ENCODE assay signal across 1 cellular context in the genomic region with DNA sequence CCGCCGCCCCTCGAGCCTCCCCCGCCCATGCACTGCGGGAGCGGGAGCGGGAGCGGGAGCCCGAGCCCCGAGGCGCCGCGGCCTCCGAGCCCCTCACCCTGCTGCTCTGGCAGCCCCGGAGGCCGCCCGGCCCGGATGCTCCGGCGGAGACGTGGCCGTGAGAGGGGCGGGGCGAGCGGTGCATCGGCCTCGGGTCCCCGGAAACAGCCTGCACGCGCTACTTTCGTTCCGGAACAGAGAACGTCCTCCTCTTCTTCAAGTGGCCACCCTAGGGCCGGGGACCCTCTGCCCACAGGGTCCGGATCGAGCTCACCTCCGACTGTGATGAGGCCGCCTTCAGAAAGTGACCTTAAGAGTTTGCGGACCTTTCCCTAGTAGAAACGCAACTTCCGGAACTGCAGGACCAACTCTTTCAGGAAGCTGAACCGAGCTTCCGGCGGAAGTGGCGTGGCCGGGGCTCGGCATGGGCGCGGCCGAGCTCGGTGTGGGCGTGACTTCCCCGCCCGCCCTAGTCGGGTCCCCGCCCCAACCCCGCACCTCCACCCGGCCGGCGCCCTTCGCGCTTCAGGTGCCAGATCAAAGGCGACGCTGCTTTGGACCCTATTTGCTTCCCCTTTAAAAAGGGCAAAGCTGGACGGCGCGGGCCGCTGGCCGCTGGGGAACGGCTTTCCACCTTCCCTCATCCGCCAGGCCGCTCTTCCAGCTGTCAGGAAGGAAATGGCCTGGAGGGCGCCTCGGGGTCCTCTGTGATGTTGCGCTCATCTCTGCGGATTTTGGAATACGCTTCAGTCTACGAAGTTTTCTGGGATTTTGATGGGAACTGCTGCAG.
TF ChIP-seq lines count a peak whose summit lies in the region.

A gene with protein sequence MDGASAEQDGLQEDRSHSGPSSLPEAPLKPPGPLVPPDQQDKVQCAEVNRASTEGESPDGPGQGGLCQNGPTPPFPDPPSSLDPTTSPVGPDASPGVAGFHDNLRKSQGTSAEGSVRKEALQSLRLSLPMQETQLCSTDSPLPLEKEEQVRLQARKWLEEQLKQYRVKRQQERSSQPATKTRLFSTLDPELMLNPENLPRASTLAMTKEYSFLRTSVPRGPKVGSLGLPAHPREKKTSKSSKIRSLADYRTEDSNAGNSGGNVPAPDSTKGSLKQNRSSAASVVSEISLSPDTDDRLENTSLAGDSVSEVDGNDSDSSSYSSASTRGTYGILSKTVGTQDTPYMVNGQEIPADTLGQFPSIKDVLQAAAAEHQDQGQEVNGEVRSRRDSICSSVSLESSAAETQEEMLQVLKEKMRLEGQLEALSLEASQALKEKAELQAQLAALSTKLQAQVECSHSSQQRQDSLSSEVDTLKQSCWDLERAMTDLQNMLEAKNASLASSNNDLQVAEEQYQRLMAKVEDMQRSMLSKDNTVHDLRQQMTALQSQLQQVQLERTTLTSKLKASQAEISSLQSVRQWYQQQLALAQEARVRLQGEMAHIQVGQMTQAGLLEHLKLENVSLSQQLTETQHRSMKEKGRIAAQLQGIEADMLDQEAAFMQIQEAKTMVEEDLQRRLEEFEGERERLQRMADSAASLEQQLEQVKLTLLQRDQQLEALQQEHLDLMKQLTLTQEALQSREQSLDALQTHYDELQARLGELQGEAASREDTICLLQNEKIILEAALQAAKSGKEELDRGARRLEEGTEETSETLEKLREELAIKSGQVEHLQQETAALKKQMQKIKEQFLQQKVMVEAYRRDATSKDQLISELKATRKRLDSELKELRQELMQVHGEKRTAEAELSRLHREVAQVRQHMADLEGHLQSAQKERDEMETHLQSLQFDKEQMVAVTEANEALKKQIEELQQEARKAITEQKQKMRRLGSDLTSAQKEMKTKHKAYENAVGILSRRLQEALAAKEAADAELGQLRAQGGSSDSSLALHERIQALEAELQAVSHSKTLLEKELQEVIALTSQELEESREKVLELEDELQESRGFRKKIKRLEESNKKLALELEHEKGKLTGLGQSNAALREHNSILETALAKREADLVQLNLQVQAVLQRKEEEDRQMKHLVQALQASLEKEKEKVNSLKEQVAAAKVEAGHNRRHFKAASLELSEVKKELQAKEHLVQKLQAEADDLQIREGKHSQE (N-terminal part only) (minus strand): TSS at position 164 of the 829 bp plus-strand sequence. CDS start 6,741 bp downstream, outside the sequence.

TF ChIP-seq in GM12878, 131 proteins besides CTCF, POLR2A, EP300 and RAD21 (continued from another document and continues in another):
- TF ChIP-seq, protein P1, sequence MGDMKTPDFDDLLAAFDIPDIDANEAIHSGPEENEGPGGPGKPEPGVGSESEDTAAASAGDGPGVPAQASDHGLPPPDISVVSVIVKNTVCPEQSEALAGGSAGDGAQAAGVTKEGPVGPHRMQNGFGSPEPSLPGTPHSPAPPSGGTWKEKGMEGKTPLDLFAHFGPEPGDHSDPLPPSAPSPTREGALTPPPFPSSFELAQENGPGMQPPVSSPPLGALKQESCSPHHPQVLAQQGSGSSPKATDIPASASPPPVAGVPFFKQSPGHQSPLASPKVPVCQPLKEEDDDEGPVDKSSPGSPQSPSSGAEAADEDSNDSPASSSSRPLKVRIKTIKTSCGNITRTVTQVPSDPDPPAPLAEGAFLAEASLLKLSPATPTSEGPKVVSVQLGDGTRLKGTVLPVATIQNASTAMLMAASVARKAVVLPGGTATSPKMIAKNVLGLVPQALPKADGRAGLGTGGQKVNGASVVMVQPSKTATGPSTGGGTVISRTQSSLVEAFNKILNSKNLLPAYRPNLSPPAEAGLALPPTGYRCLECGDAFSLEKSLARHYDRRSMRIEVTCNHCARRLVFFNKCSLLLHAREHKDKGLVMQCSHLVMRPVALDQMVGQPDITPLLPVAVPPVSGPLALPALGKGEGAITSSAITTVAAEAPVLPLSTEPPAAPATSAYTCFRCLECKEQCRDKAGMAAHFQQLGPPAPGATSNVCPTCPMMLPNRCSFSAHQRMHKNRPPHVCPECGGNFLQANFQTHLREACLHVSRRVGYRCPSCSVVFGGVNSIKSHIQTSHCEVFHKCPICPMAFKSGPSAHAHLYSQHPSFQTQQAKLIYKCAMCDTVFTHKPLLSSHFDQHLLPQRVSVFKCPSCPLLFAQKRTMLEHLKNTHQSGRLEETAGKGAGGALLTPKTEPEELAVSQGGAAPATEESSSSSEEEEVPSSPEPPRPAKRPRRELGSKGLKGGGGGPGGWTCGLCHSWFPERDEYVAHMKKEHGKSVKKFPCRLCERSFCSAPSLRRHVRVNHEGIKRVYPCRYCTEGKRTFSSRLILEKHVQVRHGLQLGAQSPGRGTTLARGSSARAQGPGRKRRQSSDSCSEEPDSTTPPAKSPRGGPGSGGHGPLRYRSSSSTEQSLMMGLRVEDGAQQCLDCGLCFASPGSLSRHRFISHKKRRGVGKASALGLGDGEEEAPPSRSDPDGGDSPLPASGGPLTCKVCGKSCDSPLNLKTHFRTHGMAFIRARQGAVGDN (IDR thresholded peaks at IDR 0.05), result 0 out of 2 replicates have a peak, but pooled peaks have one; percentile 10
- TF ChIP-seq BACH1 (IDR thresholded peaks at IDR 0.05; ENCODE audit: borderline replicate concordance) (no peak), ZNF622 (IDR thresholded peaks at IDR 0.05) (no peak), CREB1 (IDR thresholded peaks at IDR 0.05; ENCODE audit: low read depth) (peak; percentile 84), SPI1 (IDR thresholded peaks at IDR 0.05; ENCODE audit: borderline replicate concordance, insufficient read depth, low read depth, low read length) (peak; percentile 12; the same call in 1 of the 2 replicates), FOXM1 (IDR thresholded peaks at IDR 0.05; ENCODE audit: low read depth, low read length) (no peak), JUND (IDR thresholded peaks at IDR 0.05; ENCODE audit: low read depth, low read length) (0 out of 2 replicates have a peak, but pooled peaks have one; percentile 17), LARP7 (IDR thresholded peaks at IDR 0.05) (peak; percentile 97), MXI1 (IDR thresholded peaks at IDR 0.05; ENCODE audit: low read depth, low read length) (peak; percentile 76), ESRRA (IDR thresholded peaks at IDR 0.05; ENCODE audit: low read length) (0 out of 2 replicates have a peak, but pooled peaks have one; percentile 48), RELA (IDR thresholded peaks at IDR 0.05; ENCODE audit: borderline replicate concordance, partially characterized antibody) (peak; percentile 92), SMARCA5 (IDR thresholded peaks at IDR 0.05) (0 out of 2 replicates have a peak, but pooled peaks have one; percentile 27), ZNF384 (IDR thresholded peaks at IDR 0.05; ENCODE audit: borderline replicate concordance, low read depth, low read length) (no peak), NBN (IDR thresholded peaks at IDR 0.05) (peak; percentile 95), KDM1A (IDR thresholded peaks at IDR 0.05; ENCODE audit: borderline replicate concordance) (no peak), SIX5 (IDR thresholded peaks at IDR 0.05; ENCODE audit: low read depth, low read length, severe bottlenecking) (peak; percentile 63), ASH2L (IDR thresholded peaks at IDR 0.05; ENCODE audit: borderline replicate concordance, low read depth) (no peak), SMAD5 (IDR thresholded peaks at IDR 0.05; ENCODE audit: low read depth) (peak; percentile 37; the same call in 1 of the 2 replicates), ZNF207 (IDR thresholded peaks at IDR 0.05; ENCODE audit: borderline replicate concordance) (peak; percentile 88), POLR2AphosphoS2 (IDR thresholded peaks at IDR 0.05; ENCODE audit: low read depth, low read length) (peak; percentile 63; the same call in 1 of the 2 replicates), SRF (IDR thresholded peaks at IDR 0.05; ENCODE audit: low read depth in 2 of 2, low read length in 2 of 2) (peak; percentile 31 to 83; a peak in 3 of 4 replicates), ZNF274 (IDR thresholded peaks at IDR 0.05; ENCODE audit: insufficient read depth, insufficient read length) (no peak), SMC3 (IDR thresholded peaks at IDR 0.05; ENCODE audit: borderline replicate concordance, low read length) (0 out of 2 replicates have a peak, but pooled peaks have one; percentile 3)
- TF ChIP-seq, protein P2, sequence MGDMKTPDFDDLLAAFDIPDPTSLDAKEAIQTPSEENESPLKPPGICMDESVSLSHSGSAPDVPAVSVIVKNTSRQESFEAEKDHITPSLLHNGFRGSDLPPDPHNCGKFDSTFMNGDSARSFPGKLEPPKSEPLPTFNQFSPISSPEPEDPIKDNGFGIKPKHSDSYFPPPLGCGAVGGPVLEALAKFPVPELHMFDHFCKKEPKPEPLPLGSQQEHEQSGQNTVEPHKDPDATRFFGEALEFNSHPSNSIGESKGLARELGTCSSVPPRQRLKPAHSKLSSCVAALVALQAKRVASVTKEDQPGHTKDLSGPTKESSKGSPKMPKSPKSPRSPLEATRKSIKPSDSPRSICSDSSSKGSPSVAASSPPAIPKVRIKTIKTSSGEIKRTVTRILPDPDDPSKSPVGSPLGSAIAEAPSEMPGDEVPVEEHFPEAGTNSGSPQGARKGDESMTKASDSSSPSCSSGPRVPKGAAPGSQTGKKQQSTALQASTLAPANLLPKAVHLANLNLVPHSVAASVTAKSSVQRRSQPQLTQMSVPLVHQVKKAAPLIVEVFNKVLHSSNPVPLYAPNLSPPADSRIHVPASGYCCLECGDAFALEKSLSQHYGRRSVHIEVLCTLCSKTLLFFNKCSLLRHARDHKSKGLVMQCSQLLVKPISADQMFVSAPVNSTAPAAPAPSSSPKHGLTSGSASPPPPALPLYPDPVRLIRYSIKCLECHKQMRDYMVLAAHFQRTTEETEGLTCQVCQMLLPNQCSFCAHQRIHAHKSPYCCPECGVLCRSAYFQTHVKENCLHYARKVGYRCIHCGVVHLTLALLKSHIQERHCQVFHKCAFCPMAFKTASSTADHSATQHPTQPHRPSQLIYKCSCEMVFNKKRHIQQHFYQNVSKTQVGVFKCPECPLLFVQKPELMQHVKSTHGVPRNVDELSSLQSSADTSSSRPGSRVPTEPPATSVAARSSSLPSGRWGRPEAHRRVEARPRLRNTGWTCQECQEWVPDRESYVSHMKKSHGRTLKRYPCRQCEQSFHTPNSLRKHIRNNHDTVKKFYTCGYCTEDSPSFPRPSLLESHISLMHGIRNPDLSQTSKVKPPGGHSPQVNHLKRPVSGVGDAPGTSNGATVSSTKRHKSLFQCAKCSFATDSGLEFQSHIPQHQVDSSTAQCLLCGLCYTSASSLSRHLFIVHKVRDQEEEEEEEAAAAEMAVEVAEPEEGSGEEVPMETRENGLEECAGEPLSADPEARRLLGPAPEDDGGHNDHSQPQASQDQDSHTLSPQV (IDR thresholded peaks at IDR 0.05), result no peak
- TF ChIP-seq, protein P3, sequence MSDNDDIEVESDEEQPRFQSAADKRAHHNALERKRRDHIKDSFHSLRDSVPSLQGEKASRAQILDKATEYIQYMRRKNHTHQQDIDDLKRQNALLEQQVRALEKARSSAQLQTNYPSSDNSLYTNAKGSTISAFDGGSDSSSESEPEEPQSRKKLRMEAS (IDR thresholded peaks at IDR 0.05; ENCODE audit: low read depth, low read length), result no peak; the same call in 1 of the 2 replicates
- TF ChIP-seq, protein P4, sequence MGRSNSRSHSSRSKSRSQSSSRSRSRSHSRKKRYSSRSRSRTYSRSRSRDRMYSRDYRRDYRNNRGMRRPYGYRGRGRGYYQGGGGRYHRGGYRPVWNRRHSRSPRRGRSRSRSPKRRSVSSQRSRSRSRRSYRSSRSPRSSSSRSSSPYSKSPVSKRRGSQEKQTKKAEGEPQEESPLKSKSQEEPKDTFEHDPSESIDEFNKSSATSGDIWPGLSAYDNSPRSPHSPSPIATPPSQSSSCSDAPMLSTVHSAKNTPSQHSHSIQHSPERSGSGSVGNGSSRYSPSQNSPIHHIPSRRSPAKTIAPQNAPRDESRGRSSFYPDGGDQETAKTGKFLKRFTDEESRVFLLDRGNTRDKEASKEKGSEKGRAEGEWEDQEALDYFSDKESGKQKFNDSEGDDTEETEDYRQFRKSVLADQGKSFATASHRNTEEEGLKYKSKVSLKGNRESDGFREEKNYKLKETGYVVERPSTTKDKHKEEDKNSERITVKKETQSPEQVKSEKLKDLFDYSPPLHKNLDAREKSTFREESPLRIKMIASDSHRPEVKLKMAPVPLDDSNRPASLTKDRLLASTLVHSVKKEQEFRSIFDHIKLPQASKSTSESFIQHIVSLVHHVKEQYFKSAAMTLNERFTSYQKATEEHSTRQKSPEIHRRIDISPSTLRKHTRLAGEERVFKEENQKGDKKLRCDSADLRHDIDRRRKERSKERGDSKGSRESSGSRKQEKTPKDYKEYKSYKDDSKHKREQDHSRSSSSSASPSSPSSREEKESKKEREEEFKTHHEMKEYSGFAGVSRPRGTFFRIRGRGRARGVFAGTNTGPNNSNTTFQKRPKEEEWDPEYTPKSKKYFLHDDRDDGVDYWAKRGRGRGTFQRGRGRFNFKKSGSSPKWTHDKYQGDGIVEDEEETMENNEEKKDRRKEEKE (IDR thresholded peaks at IDR 0.05), result no peak
- TF ChIP-seq, protein P5, sequence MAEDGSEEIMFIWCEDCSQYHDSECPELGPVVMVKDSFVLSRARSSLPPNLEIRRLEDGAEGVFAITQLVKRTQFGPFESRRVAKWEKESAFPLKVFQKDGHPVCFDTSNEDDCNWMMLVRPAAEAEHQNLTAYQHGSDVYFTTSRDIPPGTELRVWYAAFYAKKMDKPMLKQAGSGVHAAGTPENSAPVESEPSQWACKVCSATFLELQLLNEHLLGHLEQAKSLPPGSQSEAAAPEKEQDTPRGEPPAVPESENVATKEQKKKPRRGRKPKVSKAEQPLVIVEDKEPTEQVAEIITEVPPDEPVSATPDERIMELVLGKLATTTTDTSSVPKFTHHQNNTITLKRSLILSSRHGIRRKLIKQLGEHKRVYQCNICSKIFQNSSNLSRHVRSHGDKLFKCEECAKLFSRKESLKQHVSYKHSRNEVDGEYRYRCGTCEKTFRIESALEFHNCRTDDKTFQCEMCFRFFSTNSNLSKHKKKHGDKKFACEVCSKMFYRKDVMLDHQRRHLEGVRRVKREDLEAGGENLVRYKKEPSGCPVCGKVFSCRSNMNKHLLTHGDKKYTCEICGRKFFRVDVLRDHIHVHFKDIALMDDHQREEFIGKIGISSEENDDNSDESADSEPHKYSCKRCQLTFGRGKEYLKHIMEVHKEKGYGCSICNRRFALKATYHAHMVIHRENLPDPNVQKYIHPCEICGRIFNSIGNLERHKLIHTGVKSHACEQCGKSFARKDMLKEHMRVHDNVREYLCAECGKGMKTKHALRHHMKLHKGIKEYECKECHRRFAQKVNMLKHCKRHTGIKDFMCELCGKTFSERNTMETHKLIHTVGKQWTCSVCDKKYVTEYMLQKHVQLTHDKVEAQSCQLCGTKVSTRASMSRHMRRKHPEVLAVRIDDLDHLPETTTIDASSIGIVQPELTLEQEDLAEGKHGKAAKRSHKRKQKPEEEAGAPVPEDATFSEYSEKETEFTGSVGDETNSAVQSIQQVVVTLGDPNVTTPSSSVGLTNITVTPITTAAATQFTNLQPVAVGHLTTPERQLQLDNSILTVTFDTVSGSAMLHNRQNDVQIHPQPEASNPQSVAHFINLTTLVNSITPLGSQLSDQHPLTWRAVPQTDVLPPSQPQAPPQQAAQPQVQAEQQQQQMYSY (CRISPR knock-in tag; IDR thresholded peaks at IDR 0.05), result no peak
- TF ChIP-seq, protein P6, sequence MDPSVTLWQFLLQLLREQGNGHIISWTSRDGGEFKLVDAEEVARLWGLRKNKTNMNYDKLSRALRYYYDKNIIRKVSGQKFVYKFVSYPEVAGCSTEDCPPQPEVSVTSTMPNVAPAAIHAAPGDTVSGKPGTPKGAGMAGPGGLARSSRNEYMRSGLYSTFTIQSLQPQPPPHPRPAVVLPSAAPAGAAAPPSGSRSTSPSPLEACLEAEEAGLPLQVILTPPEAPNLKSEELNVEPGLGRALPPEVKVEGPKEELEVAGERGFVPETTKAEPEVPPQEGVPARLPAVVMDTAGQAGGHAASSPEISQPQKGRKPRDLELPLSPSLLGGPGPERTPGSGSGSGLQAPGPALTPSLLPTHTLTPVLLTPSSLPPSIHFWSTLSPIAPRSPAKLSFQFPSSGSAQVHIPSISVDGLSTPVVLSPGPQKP (IDR thresholded peaks at IDR 0.05; ENCODE audit: low read depth, low read length), result peak; percentile 93
